8 cellular contexts compared by ENCODE assay signal in the genomic region with DNA sequence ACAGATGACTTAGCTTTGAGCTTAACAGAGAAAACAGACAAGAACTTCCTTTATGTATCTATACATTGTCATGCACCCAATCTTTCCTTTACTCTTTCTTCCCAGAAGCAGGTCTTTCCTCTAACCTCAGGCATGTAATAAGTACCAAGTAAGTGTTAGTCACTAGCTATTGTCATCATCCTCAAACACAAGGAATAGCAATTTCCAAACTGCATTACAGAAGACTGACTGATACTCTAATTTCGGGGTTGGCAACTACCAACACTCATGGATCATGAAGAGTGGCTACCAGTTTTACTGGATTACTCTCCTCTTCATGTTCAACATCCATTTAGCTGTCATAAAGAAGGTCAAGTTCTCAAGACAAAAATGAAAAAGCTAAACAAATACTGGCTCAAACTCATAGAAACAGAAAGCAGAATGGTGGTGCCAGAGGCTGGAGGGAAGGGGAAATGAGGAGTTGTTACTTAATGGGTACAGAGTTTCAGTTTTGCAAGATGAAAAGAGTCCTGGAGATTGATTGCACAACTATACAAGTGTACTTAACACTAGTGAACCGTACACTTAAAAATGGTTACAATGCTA.
DNase-seq lines count a peak whose midpoint lies in the region; ATAC-seq and TF ChIP-seq lines count a peak whose summit lies in the region.

No MANE protein-coding gene starts in this region.

- in situ Hi-C loops in astrocyte of the spinal cord (cut with HindIII; ENCODE audit: low sequenced_read_pairs) = no loop called here

- no peak for TF ChIP-seq CTCF in astrocyte of the spinal cord (IDR thresholded peaks at IDR 0.05; ENCODE audit: low read depth, low read length)

- no peak overlapping the region for H3K4me3 ChIP-seq in astrocyte of the spinal cord (ENCODE audit: low read depth, low read length)

- peak; percentile 51 for ATAC-seq in GM21515 (IDR thresholded peaks at IDR 0.05; ENCODE audit: unreplicated experiment)
- no peak for ATAC-seq in HG02970 (IDR thresholded peaks at IDR 0.05; ENCODE audit: low FRiP score, unreplicated experiment)

- DNase-seq in CD1c-positive myeloid dendritic cell (ENCODE audit: extremely low spot score) = peak; percentile 77
- DNase-seq in NCI-H2029 (lab: John Stamatoyannopoulos, UW) = peak; percentile 29
- peak; percentile 78 for DNase-seq in astrocyte of the spinal cord (ENCODE audit: low read depth, low spot score)
- DNase-seq in midbrain (lab: John Stamatoyannopoulos, UW) = peak; percentile 28
- DNase-seq in NCI-H1694 (lab: John Stamatoyannopoulos, UW) = no peak
- DNase-seq in middle frontal gyrus (ENCODE audit: extremely low spot score, low spot score) = no peak

Comparison
In these comparisons a context has a peak if more than half of its experiments do, and no peak if none do; other contexts are left out.
1. DNase-seq: peak in CD1c-positive myeloid dendritic cell (single experiment), NCI-H2029 (single experiment), astrocyte of the spinal cord (single experiment) and midbrain (single experiment); none in NCI-H1694 (single experiment) and middle frontal gyrus (single experiment).